21 cellular contexts compared by ENCODE assay signal in genomic region chr1:117681093-117681950, GRCh38.
DNase-seq lines count a peak whose midpoint lies in the region; ATAC-seq and TF ChIP-seq lines count a peak whose summit lies in the region.
"Had no signal": no experiment of that assay in that cellular context is flagged by ENCODE, and none has a peak within 500 bp of the region (broad histone marks: within the 10 kb centered on the region; RNA-seq: fewer than 3 reads in every experiment).

No MANE protein-coding gene starts in this region.

- intact Hi-C loops in cardiac septum (cut with DNase I): no loop called here
- intact Hi-C loops in colonic mucosa (cut with DNase I): no loop called here
- intact Hi-C loops in mucosa of descending colon (cut with DNase I, micrococcal nuclease): loop anchor here in 1 of 2 donors (10.0 kb wide), 1 partner anchor 147 kb away; no protein-coding TSS in a partner anchor
- intact Hi-C loops in aorta (cut with DNase I): loop anchor here (5.0 to 10.0 kb wide), 2 partner anchors 74 to 147 kb away; partner anchors contain the start of gene TENT5C (in 2 of the 2)

- TF ChIP-seq CTCF in right atrium auricular region (IDR thresholded peaks at IDR 0.05): no peak
- no peak for TF ChIP-seq CTCF in colonic mucosa (IDR thresholded peaks at IDR 0.05)
- TF ChIP-seq CTCF in mucosa of descending colon (IDR thresholded peaks at IDR 0.05): no peak

- H3K4me3 ChIP-seq in right atrium auricular region (no peak overlapping the region), colonic mucosa (no peak overlapping the region), mucosa of descending colon (no peak overlapping the region), aorta (ENCODE audit: low read length in 2 of 2) (no peak overlapping the region)
- H3K4me3 ChIP-seq: body of pancreas, tibial nerve had no signal

- no peak overlapping the region for H3K9ac ChIP-seq in colonic mucosa (ENCODE audit: low read depth in 2 of 2, low read length in 2 of 2)

- DNase-seq in right atrium auricular region (ENCODE audit: low spot score): peak; percentile 47
- DNase-seq in cardiac septum (ENCODE audit: low spot score): no peak
- DNase-seq in colonic mucosa: no peak
- no peak for DNase-seq in mucosa of descending colon
- no peak for DNase-seq in aorta
- DNase-seq in NOMO-1 treated with DMSO at 0.1 percent for 48 hours (lab: John Stamatoyannopoulos, UW; ENCODE audit: unreplicated experiment): no peak
- no peak for DNase-seq in HuH-7 (ENCODE audit: low spot score)
- DNase-seq in HPDE6-E6E7 (ENCODE audit: extremely low spot score): no peak
- DNase-seq: ACHN; activated CD4-positive, alpha-beta T cell treated with anti-CD3 and anti-CD28 coated beads, Interleukin-2, amount 50 U/mL, for 4 hours; activated T-cell treated with anti-CD3 and anti-CD28 coated beads, Interleukin-2, amount 50 U/mL, for 4 hours; body of pancreas; GF-D8; head of caudate nucleus; NCI-H187 treated with DMSO at 0.1 percent for 48 hours; NCI-H510A; stimulated activated CD4-positive, alpha-beta T cell treated with anti-CD3 and anti-CD28 coated beads, Interleukin-15, amount 100 ng/mL, for 24 hours; SW 1271 had no signal

- H3K27ac ChIP-seq in right atrium auricular region (peak overlapping the region; percentile 82 to 90), colonic mucosa (peak overlapping the region; percentile 39), aorta (ENCODE audit: low read depth in 1 of 2, low read length in 2 of 2) (peak overlapping the region; percentile 65 to 94)
- H3K27ac ChIP-seq: body of pancreas, C4-2B, tibial nerve had no signal

- ATAC-seq in mucosa of descending colon: peak; percentile 46
- ATAC-seq in aorta (ENCODE audit: low FRiP score): no peak
- ATAC-seq: activated T-cell treated with anti-CD3 and anti-CD28 coated beads, Interleukin-2, amount 50 U/mL, for 4 hours; body of pancreas; stimulated activated effector memory CD8-positive, alpha-beta T cell treated with anti-CD3 and anti-CD28 coated beads, Interleukin-12 subunit alpha, Interleukin-12 subunit beta, amount 100 ng/mL, for 72 hours had no signal

- WGBS in aorta, 2 donors: 62 to 64% methylated on average over 9 of the region's 9 CpGs

- peaks cover 0 to 69% of the 10 kb centered on the region in 2 donors for H3K4me1 ChIP-seq in right atrium auricular region
- H3K4me1 ChIP-seq in colonic mucosa: peaks cover 8% of the 10 kb centered on the region
- H3K4me1 ChIP-seq in mucosa of descending colon (ENCODE audit: low read depth): peaks cover 21% of the 10 kb centered on the region
- peaks cover 4 to 10% of the 10 kb centered on the region in 2 donors for H3K4me1 ChIP-seq in aorta (ENCODE audit: control insufficient read depth in 1 of 2, insufficient read depth in 2 of 2, low read length in 2 of 2)
- H3K4me1 ChIP-seq: tibial nerve had no signal

- H3K36me3 ChIP-seq in right atrium auricular region (no peaks in the 10 kb centered on the region), colonic mucosa (no peaks in the 10 kb centered on the region), mucosa of descending colon (ENCODE audit: low read depth) (no peaks in the 10 kb centered on the region), aorta (ENCODE audit: control insufficient read depth in 1 of 2, insufficient read depth in 2 of 2, low read length in 1 of 2) (no peaks in the 10 kb centered on the region)
- H3K36me3 ChIP-seq: tibial nerve had no signal

- H3K27me3 ChIP-seq in right atrium auricular region (no peaks in the 10 kb centered on the region), colonic mucosa (no peaks in the 10 kb centered on the region), aorta (ENCODE audit: control insufficient read depth in 1 of 2, insufficient read depth in 2 of 2, low read length in 1 of 2) (no peaks in the 10 kb centered on the region)
- H3K27me3 ChIP-seq: body of pancreas, tibial nerve had no signal

- H3K9me3 ChIP-seq in right atrium auricular region (no peaks in the 10 kb centered on the region), colonic mucosa (no peaks in the 10 kb centered on the region), mucosa of descending colon (no peaks in the 10 kb centered on the region), aorta (ENCODE audit: control insufficient read depth, low read length) (no peaks in the 10 kb centered on the region)
- H3K9me3 ChIP-seq: body of pancreas, tibial nerve had no signal

Comparison
In these comparisons a context has a peak if more than half of its experiments do, and no peak if none do; other contexts are left out.
1. intact Hi-C loops: an anchor here in aorta (5.0 to 10.0 kb wide); none called in cardiac septum and colonic mucosa.